8 cellular contexts compared by ENCODE assay signal in genomic region chr15:89114974-89115373, GRCh38. TPM values are rescaled to one million over a fixed set of nuclear protein-coding genes. Genes with fewer than 3 reads are reported as not detected.
A peak's percentile ranks its signal among the peaks of the same experiment; 100 is the strongest.
DNase-seq lines count a peak whose midpoint lies in the region; ATAC-seq and TF ChIP-seq lines count a peak whose summit lies in the region.

No MANE protein-coding gene starts in this region.

- peaks cover 13% of the 10 kb centered on the region for H3K36me3 Mint-ChIP-seq in activated naive CD4-positive, alpha-beta T cell treated with anti-CD3 and anti-CD28 coated beads, Interleukin-2, amount 50 U/mL, for 24 hours
- peaks cover 32% of the 10 kb centered on the region for H3K36me3 Mint-ChIP-seq in activated naive CD4-positive, alpha-beta T cell treated with anti-CD3 and anti-CD28 coated beads, Interleukin-2, amount 10 ng/mL, durations not matched to agents 7 days and 5 days
- peaks cover 4% of the 10 kb centered on the region for H3K36me3 Mint-ChIP-seq in T-helper 17 cell (ENCODE audit: low read depth)

- intact Hi-C loops in ascending aorta (cut with DNase I), result no loop called here
- intact Hi-C loops in transverse colon (cut with DNase I; ENCODE audit: low total_unique reads), result no loop called here

- DNase-seq in activated naive CD4-positive, alpha-beta T cell treated with anti-CD3 and anti-CD28 coated beads, Interleukin-2, amount 10 ng/mL, durations not matched to agents 7 days and 5 days, result no peak
- no peak for DNase-seq in ascending aorta (ENCODE audit: low spot score in 2 of 2)
- DNase-seq in left kidney (ENCODE audit: low read depth, low spot score), result peak; percentile 75
- no peak for DNase-seq in transverse colon
- DNase-seq in T-helper 17 cell, result no peak
- DNase-seq in stimulated activated CD4-positive, alpha-beta T cell treated with anti-CD3 and anti-CD28 coated beads, Interleukin-12 subunit alpha, Interleukin-12 subunit beta, amount 100 ng/mL, for 4 hours, result no peak

- ATAC-seq in T-helper 17 cell, result no peak
- ATAC-seq in HG02763 (IDR thresholded peaks at IDR 0.05; ENCODE audit: unreplicated experiment), result no peak

- TF ChIP-seq POLR2A in transverse colon (IDR thresholded peaks at IDR 0.05), result no peak

- no peaks in the 10 kb centered on the region for H3K27me3 Mint-ChIP-seq in activated naive CD4-positive, alpha-beta T cell treated with anti-CD3 and anti-CD28 coated beads, Interleukin-2, amount 50 U/mL, for 24 hours
- no peaks in the 10 kb centered on the region for H3K27me3 Mint-ChIP-seq in activated naive CD4-positive, alpha-beta T cell treated with anti-CD3 and anti-CD28 coated beads, Interleukin-2, amount 10 ng/mL, durations not matched to agents 7 days and 5 days
- no peaks in the 10 kb centered on the region for H3K27me3 Mint-ChIP-seq in T-helper 17 cell

- CTCF ChIA-PET in activated naive CD4-positive, alpha-beta T cell treated with anti-CD3 and anti-CD28 coated beads, Interleukin-2, amount 10 ng/mL, durations not matched to agents 7 days and 5 days (lab: Charles Lee), result interaction anchor here (1.2 to 1.8 kb wide), 2 partner anchors 10 to 15 kb away, joined by 3 to 11 read pairs; no protein-coding TSS in a partner anchor

- H3K4me3 ChIP-seq in ascending aorta (no peak overlapping the region), transverse colon (no peak overlapping the region)

- peaks cover 15% of the 10 kb centered on the region for H3K4me1 Mint-ChIP-seq in activated naive CD4-positive, alpha-beta T cell treated with anti-CD3 and anti-CD28 coated beads, Interleukin-2, amount 50 U/mL, for 24 hours
- H3K4me1 Mint-ChIP-seq in activated naive CD4-positive, alpha-beta T cell treated with anti-CD3 and anti-CD28 coated beads, Interleukin-2, amount 10 ng/mL, durations not matched to agents 7 days and 5 days, result peaks cover 8% of the 10 kb centered on the region
- peaks cover 24% of the 10 kb centered on the region for H3K4me1 Mint-ChIP-seq in T-helper 17 cell

- no peaks in the 10 kb centered on the region for H3K9me3 Mint-ChIP-seq in activated naive CD4-positive, alpha-beta T cell treated with anti-CD3 and anti-CD28 coated beads, Interleukin-2, amount 50 U/mL, for 24 hours
- no peaks in the 10 kb centered on the region for H3K9me3 Mint-ChIP-seq in activated naive CD4-positive, alpha-beta T cell treated with anti-CD3 and anti-CD28 coated beads, Interleukin-2, amount 10 ng/mL, durations not matched to agents 7 days and 5 days

- H3K36me3 ChIP-seq in ascending aorta (peaks cover 19 to 30% of the 10 kb centered on the region in 2 donors), transverse colon (peaks cover 0 to 6% (median 0%) of the 10 kb centered on the region in 4 donors)

- no peak overlapping the region for H3K4me3 Mint-ChIP-seq in activated naive CD4-positive, alpha-beta T cell treated with anti-CD3 and anti-CD28 coated beads, Interleukin-2, amount 50 U/mL, for 24 hours
- no peak overlapping the region for H3K4me3 Mint-ChIP-seq in activated naive CD4-positive, alpha-beta T cell treated with anti-CD3 and anti-CD28 coated beads, Interleukin-2, amount 10 ng/mL, durations not matched to agents 7 days and 5 days
- no peak overlapping the region for H3K4me3 Mint-ChIP-seq in T-helper 17 cell

- 14 to 22% methylated on average over 1 to 3 of the region's 3 CpGs for WGBS in transverse colon (ENCODE audit: low coverage in 1 of 2), 2 donors

- no peaks in the 10 kb centered on the region for H3K27me3 ChIP-seq in ascending aorta
- H3K27me3 ChIP-seq in transverse colon, result no peaks in the 10 kb centered on the region

- H3K27ac Mint-ChIP-seq in activated naive CD4-positive, alpha-beta T cell treated with anti-CD3 and anti-CD28 coated beads, Interleukin-2, amount 50 U/mL, for 24 hours, result peak overlapping the region; percentile 3
- H3K27ac Mint-ChIP-seq in activated naive CD4-positive, alpha-beta T cell treated with anti-CD3 and anti-CD28 coated beads, Interleukin-2, amount 10 ng/mL, durations not matched to agents 7 days and 5 days, result no peak overlapping the region
- no peak overlapping the region for H3K27ac Mint-ChIP-seq in T-helper 17 cell

- H3K4me1 ChIP-seq in ascending aorta (peaks cover 19 to 86% of the 10 kb centered on the region in 2 donors), transverse colon (peaks cover 42 to 85% (median 69%) of the 10 kb centered on the region in 4 donors)

- peak overlapping the region; percentile 93 to 96 for H3K27ac ChIP-seq in ascending aorta
- H3K27ac ChIP-seq in transverse colon, result peak overlapping the region; percentile 58 to 87 (median 80)

- TF ChIP-seq EP300 in transverse colon (IDR thresholded peaks at IDR 0.05; ENCODE audit: low read depth), result no peak

- in situ Hi-C loops in transverse colon (cut with MboI; ENCODE audit: low pct_ligation_motif_present in 1 of 4, low pct_unique_long_range_greater_than_20kb in 1 of 4, low sequenced_read_pairs in 3 of 4), result no loop called here

- H3K9me3 ChIP-seq in ascending aorta (no peaks in the 10 kb centered on the region), transverse colon (no peaks in the 10 kb centered on the region), T-helper 17 cell (ENCODE audit: control insufficient read depth, low read length, poor library complexity, severe bottlenecking) (no peaks in the 10 kb centered on the region)

- TF ChIP-seq CTCF in ascending aorta (IDR thresholded peaks at IDR 0.05), result no peak
- TF ChIP-seq CTCF in transverse colon (IDR thresholded peaks at IDR 0.05), result no peak

RNA-seq across cellular contexts. Expression of gene ABHD2, which starts 26.7 kb away (rescaled TPM):
- total RNA-seq in ascending aorta (228 TPM), transverse colon (10 to 100 TPM; 37.8 to 81.5 (median 58.3) TPM), T-helper 17 cell (10 to 100 TPM; 55.6 to 58.2 TPM)
